In genomic region chr13:113900646-113901045, GRCh38 we compare ENCODE assay signal across 28 cellular contexts. TPM values are rescaled to one million over a fixed set of nuclear protein-coding genes. Genes with fewer than 3 reads are reported as not detected.
A peak's percentile ranks its signal among the peaks of the same experiment; 100 is the strongest.
DNase-seq lines count a peak whose midpoint lies in the region; ATAC-seq and TF ChIP-seq lines count a peak whose summit lies in the region.
"Had no signal": no experiment of that assay in that cellular context is flagged by ENCODE, and none has a peak within 500 bp of the region (broad histone marks: within the 10 kb centered on the region; RNA-seq: fewer than 3 reads in every experiment).

No MANE protein-coding gene starts in this region.

- H3K36me3 ChIP-seq in ascending aorta, result no peaks in the 10 kb centered on the region
- H3K36me3 ChIP-seq in mesenchymal stem cell (ENCODE audit: control insufficient read depth in 1 of 2, insufficient read depth in 2 of 2, low read depth in 1 of 2, low read length in 2 of 2), result no peaks in the 10 kb centered on the region
- no peaks in the 10 kb centered on the region for H3K36me3 ChIP-seq in tibial artery
- H3K36me3 ChIP-seq: colonic mucosa, upper lobe of right lung, WERI-Rb-1 had no signal

- WGBS in mesenchymal stem cell, result 93% methylated on average over 10 of the region's 10 CpGs

- H3K27me3 ChIP-seq in ascending aorta, result no peaks in the 10 kb centered on the region
- no peaks in the 10 kb centered on the region for H3K27me3 ChIP-seq in mesenchymal stem cell (ENCODE audit: control insufficient read depth in 1 of 2, insufficient read depth in 1 of 2, low read length in 2 of 2)
- H3K27me3 ChIP-seq in tibial artery, result no peaks in the 10 kb centered on the region
- H3K27me3 ChIP-seq: colonic mucosa, upper lobe of right lung had no signal

- no peak for TF ChIP-seq CTCF in activated CD8-positive, alpha-beta T cell treated with anti-CD3 and anti-CD28 coated beads for 36 hours (IDR thresholded peaks at IDR 0.05)
- no peak for TF ChIP-seq CTCF in ascending aorta (IDR thresholded peaks at IDR 0.05)
- no peak for TF ChIP-seq CTCF in tibial artery (IDR thresholded peaks at IDR 0.05)

- H3K36me3 Mint-ChIP-seq in activated CD8-positive, alpha-beta T cell treated with anti-CD3 and anti-CD28 coated beads, Interleukin-2, amount 10 ng/mL, durations not matched to agents 7 days and 5 days (ENCODE audit: low read depth), result no peaks in the 10 kb centered on the region
- no peaks in the 10 kb centered on the region for H3K36me3 Mint-ChIP-seq in activated CD8-positive, alpha-beta T cell treated with anti-CD3 and anti-CD28 coated beads for 36 hours (ENCODE audit: low read depth)
- no peaks in the 10 kb centered on the region for H3K36me3 Mint-ChIP-seq in effector memory CD8-positive, alpha-beta T cell (ENCODE audit: insufficient read depth)
- H3K36me3 Mint-ChIP-seq: activated naive CD4-positive, alpha-beta T cell treated with anti-CD3 and anti-CD28 coated beads, Interleukin-2, amount 50 U/mL, for 24 hours; naive thymus-derived CD4-positive, alpha-beta T cell; stimulated activated naive B cell treated with anti-CD40 and anti-IgM and Interleukin-4, amounts not matched to agents 10 μg/mL and 1 μg/mL and 100 μg/mL, for 72 hours had no signal

- peak overlapping the region; percentile 59 for H3K9ac ChIP-seq in mesenchymal stem cell (ENCODE audit: low read length)

- H3K23ac ChIP-seq in mesenchymal stem cell (ENCODE audit: low read length in 2 of 2), result no peak overlapping the region

- no peak overlapping the region for H2BK120ac ChIP-seq in mesenchymal stem cell (ENCODE audit: low read depth, low read length)

- peak overlapping the region; percentile 75 for H4K8ac ChIP-seq in mesenchymal stem cell (ENCODE audit: low read length)

- peak overlapping the region; percentile 29 to 82 for H2BK12ac ChIP-seq in mesenchymal stem cell (ENCODE audit: low read length in 2 of 2)

- no peak overlapping the region for H2AFZ ChIP-seq in mesenchymal stem cell (ENCODE audit: low read depth, low read length)

- no peak overlapping the region for H3K4me3 ChIP-seq in ascending aorta
- no peak overlapping the region for H3K4me3 ChIP-seq in mesenchymal stem cell (ENCODE audit: insufficient read depth in 1 of 2, low read depth in 1 of 2, low read length in 2 of 2)
- no peak overlapping the region for H3K4me3 ChIP-seq in tibial artery
- H3K4me3 ChIP-seq: colonic mucosa, K562, skin epidermis, upper lobe of right lung had no signal

- H2BK15ac ChIP-seq in mesenchymal stem cell (ENCODE audit: low read depth, poor library complexity, severe bottlenecking), result no peak overlapping the region

- peak overlapping the region; percentile 30 to 52 for H3K4ac ChIP-seq in mesenchymal stem cell (ENCODE audit: low read depth in 1 of 2, low read length in 2 of 2)

- H2AK5ac ChIP-seq in mesenchymal stem cell (ENCODE audit: low read length, severe bottlenecking), result peak overlapping the region; percentile 94

- POLR2A ChIA-PET in activated CD8-positive, alpha-beta T cell treated with anti-CD3 and anti-CD28 coated beads, Interleukin-2, amount 10 ng/mL, durations not matched to agents 7 days and 5 days (lab: Charles Lee), result interaction anchor here (0.6 kb wide), 1 partner anchor 9 kb away, joined by 3 read pairs; no protein-coding TSS in a partner anchor
- POLR2A ChIA-PET in activated CD8-positive, alpha-beta T cell treated with anti-CD3 and anti-CD28 coated beads for 36 hours (lab: Charles Lee), result no interaction called here

- CTCF ChIA-PET in activated CD8-positive, alpha-beta T cell treated with anti-CD3 and anti-CD28 coated beads, Interleukin-2, amount 10 ng/mL, durations not matched to agents 7 days and 5 days (lab: Charles Lee), result no interaction called here
- CTCF ChIA-PET in activated CD8-positive, alpha-beta T cell treated with anti-CD3 and anti-CD28 coated beads for 36 hours (lab: Charles Lee), result no interaction called here

- peaks cover 6% of the 10 kb centered on the region for H3K27me3 Mint-ChIP-seq in activated CD8-positive, alpha-beta T cell treated with anti-CD3 and anti-CD28 coated beads, Interleukin-2, amount 10 ng/mL, durations not matched to agents 7 days and 5 days (ENCODE audit: low read depth)
- no peaks in the 10 kb centered on the region for H3K27me3 Mint-ChIP-seq in activated CD8-positive, alpha-beta T cell treated with anti-CD3 and anti-CD28 coated beads for 36 hours
- peaks cover 20 to 28% of the 10 kb centered on the region in 2 donors for H3K27me3 Mint-ChIP-seq in effector memory CD8-positive, alpha-beta T cell

- peak; percentile 2 for DNase-seq in activated CD8-positive, alpha-beta T cell treated with anti-CD3 and anti-CD28 coated beads, Interleukin-2, amount 10 ng/mL, durations not matched to agents 7 days and 5 days
- DNase-seq in activated CD8-positive, alpha-beta T cell treated with anti-CD3 and anti-CD28 coated beads for 36 hours, result no peak
- no peak for DNase-seq in ascending aorta (ENCODE audit: low spot score in 2 of 2)
- DNase-seq in mesenchymal stem cell, result no peak
- DNase-seq in tibial artery, result no peak
- no peak for DNase-seq in Ammon's horn (ENCODE audit: low spot score)
- no peak for DNase-seq in cerebellum (ENCODE audit: low spot score)
- DNase-seq in effector memory CD8-positive, alpha-beta T cell, result no peak
- DNase-seq: 8988T; activated CD4-positive, alpha-beta T cell treated with anti-CD3 and anti-CD28 coated beads for 48 hours; CD4-positive, alpha-beta T cell; effector CD4-positive, alpha-beta T cell; kidney; naive thymus-derived CD4-positive, alpha-beta T cell; NCI-H1048; NCI-H1694 treated with DMSO at 0.1 percent for 48 hours; NCI-H446; NCI-H748 treated with DMSO at 0.1 percent for 48 hours; occipital lobe; stimulated activated naive B cell treated with anti-CD40 and anti-IgM and Interleukin-4, amounts not matched to agents 10 μg/mL and 1 μg/mL and 100 μg/mL, for 72 hours; substantia nigra; upper lobe of right lung; WERI-Rb-1 had no signal

- peak overlapping the region; percentile 35 for H2BK5ac ChIP-seq in mesenchymal stem cell (ENCODE audit: low read depth, low read length, poor library complexity, severe bottlenecking)

- peak overlapping the region; percentile 37 to 77 for H3K18ac ChIP-seq in mesenchymal stem cell (ENCODE audit: low read depth in 1 of 2, low read length in 2 of 2)

- intact Hi-C loops in activated CD8-positive, alpha-beta T cell treated with anti-CD3 and anti-CD28 coated beads for 36 hours (cut with micrococcal nuclease), result no loop called here
- intact Hi-C loops in ascending aorta (cut with DNase I) (loop anchor here (5.0 kb wide), 1 partner anchor 748 kb away; no protein-coding TSS in a partner anchor), tibial artery (cut with DNase I; ENCODE audit: low total_unique reads) (no loop called here)

- H3K27ac Mint-ChIP-seq in activated CD8-positive, alpha-beta T cell treated with anti-CD3 and anti-CD28 coated beads, Interleukin-2, amount 10 ng/mL, durations not matched to agents 7 days and 5 days, result no peak overlapping the region
- no peak overlapping the region for H3K27ac Mint-ChIP-seq in activated CD8-positive, alpha-beta T cell treated with anti-CD3 and anti-CD28 coated beads for 36 hours
- no peak overlapping the region for H3K27ac Mint-ChIP-seq in effector memory CD8-positive, alpha-beta T cell
- H3K27ac Mint-ChIP-seq: activated naive CD4-positive, alpha-beta T cell treated with anti-CD3 and anti-CD28 coated beads, Interleukin-2, amount 50 U/mL, for 24 hours; CD4-positive, alpha-beta T cell; naive thymus-derived CD4-positive, alpha-beta T cell; stimulated activated naive B cell treated with anti-CD40 and anti-IgM and Interleukin-4, amounts not matched to agents 10 μg/mL and 1 μg/mL and 100 μg/mL, for 72 hours had no signal

- no peaks in the 10 kb centered on the region for H3K4me1 Mint-ChIP-seq in activated CD8-positive, alpha-beta T cell treated with anti-CD3 and anti-CD28 coated beads, Interleukin-2, amount 10 ng/mL, durations not matched to agents 7 days and 5 days (ENCODE audit: low read depth)
- no peaks in the 10 kb centered on the region for H3K4me1 Mint-ChIP-seq in activated CD8-positive, alpha-beta T cell treated with anti-CD3 and anti-CD28 coated beads for 36 hours (ENCODE audit: low read depth)
- H3K4me1 Mint-ChIP-seq in effector memory CD8-positive, alpha-beta T cell (ENCODE audit: low read depth in 2 of 2), result peaks cover 0 to 3% of the 10 kb centered on the region in 2 donors
- H3K4me1 Mint-ChIP-seq: activated naive CD4-positive, alpha-beta T cell treated with anti-CD3 and anti-CD28 coated beads, Interleukin-2, amount 50 U/mL, for 24 hours; naive thymus-derived CD4-positive, alpha-beta T cell; stimulated activated naive B cell treated with anti-CD40 and anti-IgM and Interleukin-4, amounts not matched to agents 10 μg/mL and 1 μg/mL and 100 μg/mL, for 72 hours had no signal

- H3K9me3 Mint-ChIP-seq in activated CD8-positive, alpha-beta T cell treated with anti-CD3 and anti-CD28 coated beads, Interleukin-2, amount 10 ng/mL, durations not matched to agents 7 days and 5 days (ENCODE audit: insufficient read depth), result no peaks in the 10 kb centered on the region
- H3K9me3 Mint-ChIP-seq in activated CD8-positive, alpha-beta T cell treated with anti-CD3 and anti-CD28 coated beads for 36 hours, result no peaks in the 10 kb centered on the region
- no peaks in the 10 kb centered on the region for H3K9me3 Mint-ChIP-seq in effector memory CD8-positive, alpha-beta T cell
- H3K9me3 Mint-ChIP-seq: activated naive CD4-positive, alpha-beta T cell treated with anti-CD3 and anti-CD28 coated beads, Interleukin-2, amount 50 U/mL, for 24 hours; CD4-positive, alpha-beta T cell; naive thymus-derived CD4-positive, alpha-beta T cell; stimulated activated naive B cell treated with anti-CD40 and anti-IgM and Interleukin-4, amounts not matched to agents 10 μg/mL and 1 μg/mL and 100 μg/mL, for 72 hours had no signal

- no peak overlapping the region for H3K4me3 Mint-ChIP-seq in activated CD8-positive, alpha-beta T cell treated with anti-CD3 and anti-CD28 coated beads, Interleukin-2, amount 10 ng/mL, durations not matched to agents 7 days and 5 days
- no peak overlapping the region for H3K4me3 Mint-ChIP-seq in activated CD8-positive, alpha-beta T cell treated with anti-CD3 and anti-CD28 coated beads for 36 hours
- H3K4me3 Mint-ChIP-seq in effector memory CD8-positive, alpha-beta T cell, result no peak overlapping the region
- H3K4me3 Mint-ChIP-seq: activated naive CD4-positive, alpha-beta T cell treated with anti-CD3 and anti-CD28 coated beads, Interleukin-2, amount 50 U/mL, for 24 hours; CD4-positive, alpha-beta T cell; naive thymus-derived CD4-positive, alpha-beta T cell; stimulated activated naive B cell treated with anti-CD40 and anti-IgM and Interleukin-4, amounts not matched to agents 10 μg/mL and 1 μg/mL and 100 μg/mL, for 72 hours had no signal

- H4K91ac ChIP-seq in mesenchymal stem cell (ENCODE audit: low read length), result peak overlapping the region; percentile 88

- H3K9me3 ChIP-seq in ascending aorta (no peaks in the 10 kb centered on the region), mesenchymal stem cell (ENCODE audit: control insufficient read depth, low read length) (peaks cover 5% of the 10 kb centered on the region), tibial artery (no peaks in the 10 kb centered on the region)
- H3K9me3 ChIP-seq: colonic mucosa, upper lobe of right lung had no signal

- ATAC-seq in activated CD8-positive, alpha-beta T cell treated with anti-CD3 and anti-CD28 coated beads, Interleukin-2, amount 10 ng/mL, durations not matched to agents 7 days and 5 days, result no peak
- ATAC-seq in activated CD8-positive, alpha-beta T cell treated with anti-CD3 and anti-CD28 coated beads for 36 hours, result no peak
- ATAC-seq in effector memory CD8-positive, alpha-beta T cell (replicated peaks), result no peak
- ATAC-seq: K562; naive thymus-derived CD4-positive, alpha-beta T cell; Panc1; stimulated activated naive B cell treated with anti-CD40 and anti-IgM and Interleukin-4, amounts not matched to agents 10 μg/mL and 1 μg/mL and 100 μg/mL, for 72 hours; upper lobe of right lung had no signal

- no peak overlapping the region for H3K4me2 ChIP-seq in mesenchymal stem cell (ENCODE audit: low read length, poor library complexity, severe bottlenecking)

- H3K14ac ChIP-seq in mesenchymal stem cell (ENCODE audit: low read length in 2 of 2), result peak overlapping the region in 1 of 2 experiments; percentile 44

- H3K4me1 ChIP-seq in ascending aorta (peaks cover 7 to 37% of the 10 kb centered on the region in 2 donors), mesenchymal stem cell (ENCODE audit: control insufficient read depth, insufficient read depth, low read depth, low read length) (peaks cover 18% of the 10 kb centered on the region), tibial artery (peaks cover 0 to 47% (median 20%) of the 10 kb centered on the region in 4 donors)
- H3K4me1 ChIP-seq: colonic mucosa had no signal

- no peaks in the 10 kb centered on the region for H3K79me1 ChIP-seq in mesenchymal stem cell (replicated peaks; ENCODE audit: low read length, poor library complexity, severe bottlenecking)

- H3K27ac ChIP-seq in ascending aorta (peak overlapping the region; percentile 75 to 78), mesenchymal stem cell (ENCODE audit: low read length, poor library complexity, severe bottlenecking) (no peak overlapping the region), tibial artery (peak overlapping the region; percentile 48 to 56)
- H3K27ac ChIP-seq: colonic mucosa, upper lobe of right lung, WERI-Rb-1 had no signal

RNA-seq across cellular contexts. Expression of gene GAS6, which starts 36.8 kb away (rescaled TPM):
- under 1 TPM; 0.53 to 0.65 TPM for total RNA-seq in activated CD8-positive, alpha-beta T cell treated with anti-CD3 and anti-CD28 coated beads, Interleukin-2, amount 10 ng/mL, durations not matched to agents 7 days and 5 days
- under 1 TPM; 0.23 to 0.25 TPM for total RNA-seq in activated CD8-positive, alpha-beta T cell treated with anti-CD3 and anti-CD28 coated beads for 36 hours
- 502 TPM for total RNA-seq in ascending aorta
- polyA plus RNA-seq in mesenchymal stem cell (2013, experiment 1 of 2), result 126 TPM
- 127 TPM for polyA plus RNA-seq in mesenchymal stem cell (2013, experiment 2 of 2)
- 18.1 TPM for total RNA-seq in cerebellum

Comparison
In these comparisons a context has a peak if more than half of its experiments do, and no peak if none do; other contexts are left out.
1. RNA of gene GAS6, which starts 36.8 kb away (total RNA-seq): 502 TPM in ascending aorta (single experiment); 18.1 TPM in cerebellum (single experiment), 0.53 to 0.65 TPM in activated CD8-positive, alpha-beta T cell treated with anti-CD3 and anti-CD28 coated beads, Interleukin-2, amount 10 ng/mL, durations not matched to agents 7 days and 5 days and 0.23 to 0.25 TPM in activated CD8-positive, alpha-beta T cell treated with anti-CD3 and anti-CD28 coated beads for 36 hours; every median in the first group is over 10 times any median in the second.